17 cellular contexts compared by ENCODE assay signal in the genomic region with DNA sequence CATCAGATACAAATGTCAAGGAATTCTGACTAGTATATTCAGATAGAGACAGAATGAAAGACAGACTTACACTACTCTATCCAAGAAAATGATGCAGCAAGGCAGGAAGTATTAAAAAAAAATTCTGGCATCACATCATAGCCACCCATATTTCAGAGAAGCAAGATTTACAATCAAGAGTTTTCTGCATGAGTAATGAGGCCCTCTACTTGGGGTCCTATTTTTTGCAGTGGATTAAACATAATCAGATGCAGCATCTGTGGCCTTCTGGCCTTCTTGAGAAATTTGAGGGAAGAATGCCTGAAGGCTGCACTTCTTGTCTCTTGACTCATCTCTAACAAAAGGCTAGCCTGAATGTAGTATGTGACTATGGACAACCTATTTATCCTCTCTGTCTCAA. TPM values are rescaled to one million over a fixed set of nuclear protein-coding genes. Genes with fewer than 3 reads are reported as not detected.
DNase-seq lines count a peak whose midpoint lies in the region; ATAC-seq, FAIRE-seq and TF ChIP-seq lines count a peak whose summit lies in the region.
"Had no signal": no experiment of that assay in that cellular context is flagged by ENCODE, and none has a peak within 500 bp of the region (broad histone marks: within the 10 kb centered on the region; RNA-seq: fewer than 3 reads in every experiment).

No MANE protein-coding gene starts in this region.

- H3K4me3 ChIP-seq in A673 (ENCODE audit: low read depth, low read length, poor library complexity, severe bottlenecking) (no peak overlapping the region), astrocyte (ENCODE audit: insufficient read depth, low read depth, low read length) (no peak overlapping the region), foreskin fibroblast (ENCODE audit: low read depth in 1 of 2, low read length in 2 of 2) (no peak overlapping the region), hepatocyte (no peak overlapping the region)
- H3K4me3 ChIP-seq: A549, SK-N-MC, stomach had no signal

- no peak for ATAC-seq in GM21390 (IDR thresholded peaks at IDR 0.05; ENCODE audit: unreplicated experiment)
- no peak for ATAC-seq in HG03378 (IDR thresholded peaks at IDR 0.05; ENCODE audit: unreplicated experiment)
- ATAC-seq: A549 had no signal

- H3K4me2 ChIP-seq in astrocyte (ENCODE audit: low read length) (no peak overlapping the region), hepatocyte (no peak overlapping the region)
- H3K4me2 ChIP-seq: A549 had no signal

- no peaks in the 10 kb centered on the region for H3K36me3 Mint-ChIP-seq in astrocyte (ENCODE audit: low read depth, unreplicated experiment)

- intact Hi-C loops in A673 (cut with micrococcal nuclease; ENCODE audit: unreplicated experiment): no loop called here

- no peaks in the 10 kb centered on the region for H3K79me2 ChIP-seq in astrocyte (ENCODE audit: insufficient read depth, low read length)
- no peaks in the 10 kb centered on the region for H3K79me2 ChIP-seq in hepatocyte

- no peak overlapping the region for H3K27ac Mint-ChIP-seq in astrocyte (ENCODE audit: unreplicated experiment)
- H3K27ac Mint-ChIP-seq: activated naive CD4-positive, alpha-beta T cell treated with anti-CD3 and anti-CD28 coated beads for 36 hours had no signal

- H3K27ac ChIP-seq in A673 (ENCODE audit: low read depth, low read length, poor library complexity, severe bottlenecking) (no peak overlapping the region), astrocyte (ENCODE audit: low read depth, low read length) (no peak overlapping the region), hepatocyte (no peak overlapping the region)
- H3K27ac ChIP-seq: A549, neutrophil, SK-N-MC, stomach had no signal

- H3K4me1 Mint-ChIP-seq in astrocyte (ENCODE audit: low read depth, unreplicated experiment): peaks cover 2% of the 10 kb centered on the region

- POLR2A ChIA-PET in A673 (lab: Charles Lee; ENCODE audit: low non-redundant PET): no interaction called here

- no peak overlapping the region for H3K4me3 Mint-ChIP-seq in astrocyte (ENCODE audit: unreplicated experiment)
- H3K4me3 Mint-ChIP-seq: activated naive CD4-positive, alpha-beta T cell treated with anti-CD3 and anti-CD28 coated beads for 36 hours had no signal

- H2AFZ ChIP-seq in astrocyte (ENCODE audit: low read depth, low read length) (no peak overlapping the region), hepatocyte (no peak overlapping the region)

- H3K36me3 ChIP-seq in A673 (ENCODE audit: insufficient read depth, low read length, poor library complexity, severe bottlenecking): no peaks in the 10 kb centered on the region
- no peaks in the 10 kb centered on the region for H3K36me3 ChIP-seq in astrocyte (ENCODE audit: insufficient read depth, low read length)
- H3K36me3 ChIP-seq in hepatocyte (replicated peaks; ENCODE audit: insufficient read depth, low read depth): no peaks in the 10 kb centered on the region
- H3K36me3 ChIP-seq: neutrophil, stomach had no signal

- DNase-seq in A673 (ENCODE audit: low spot score): peak; percentile 77
- DNase-seq in HS-27A (ENCODE audit: low read depth): peak; percentile 82
- peak; percentile 91 for DNase-seq in astrocyte (ENCODE audit: low read depth)
- peak; percentile 95 to 96 for DNase-seq in foreskin fibroblast
- no peak for DNase-seq in hepatocyte (ENCODE audit: low spot score)
- no peak for DNase-seq in cerebellum (ENCODE audit: low spot score)
- DNase-seq: activated CD8-positive, alpha-beta memory T cell treated with anti-CD3 and anti-CD28 coated beads for 24 hours; activated naive CD4-positive, alpha-beta T cell treated with anti-CD3 and anti-CD28 coated beads for 36 hours; mesendoderm; NCI-H1048; NCI-H2171; stomach had no signal

- H3K9ac ChIP-seq in astrocyte (ENCODE audit: low read length): no peak overlapping the region

- no peaks in the 10 kb centered on the region for H3K9me3 Mint-ChIP-seq in astrocyte (ENCODE audit: unreplicated experiment)
- H3K9me3 Mint-ChIP-seq: activated naive CD4-positive, alpha-beta T cell treated with anti-CD3 and anti-CD28 coated beads for 36 hours had no signal

- H3K4me1 ChIP-seq in A673 (ENCODE audit: insufficient read depth, low read length, poor library complexity, severe bottlenecking) (peaks cover 13% of the 10 kb centered on the region), astrocyte (ENCODE audit: insufficient read depth, low read length) (no peaks in the 10 kb centered on the region), hepatocyte (ENCODE audit: insufficient read depth) (no peaks in the 10 kb centered on the region)
- H3K4me1 ChIP-seq: A549, stomach had no signal

- H3K9me3 ChIP-seq in A673 (ENCODE audit: low read depth, low read length, poor library complexity, severe bottlenecking) (no peaks in the 10 kb centered on the region), astrocyte (ENCODE audit: insufficient read depth, low read depth, low read length) (no peaks in the 10 kb centered on the region), hepatocyte (ENCODE audit: low read depth) (no peaks in the 10 kb centered on the region)
- H3K9me3 ChIP-seq: A549, neutrophil, stomach had no signal

- no TSS peak for BruUV-seq in A673 (replicated peaks; lab: Mats Ljungman, UMichigan)

- no peaks in the 10 kb centered on the region for H3K9me2 ChIP-seq in hepatocyte (replicated peaks; ENCODE audit: insufficient read depth)

- H3K27me3 ChIP-seq in A673 (replicated peaks; ENCODE audit: insufficient read depth, low read depth, low read length, poor library complexity) (no peaks in the 10 kb centered on the region), astrocyte (ENCODE audit: insufficient read depth, low read length) (no peaks in the 10 kb centered on the region), hepatocyte (no peaks in the 10 kb centered on the region)
- H3K27me3 ChIP-seq: neutrophil, stomach had no signal

- H4K20me1 ChIP-seq in astrocyte (ENCODE audit: insufficient read depth, low read length) (no peaks in the 10 kb centered on the region), hepatocyte (ENCODE audit: insufficient read depth, poor library complexity, severe bottlenecking) (no peaks in the 10 kb centered on the region)

- peaks cover 5% of the 10 kb centered on the region for H3K27me3 Mint-ChIP-seq in astrocyte (ENCODE audit: low read depth, unreplicated experiment)

- FAIRE-seq in astrocyte (lab: Jason Lieb, UNC): peak; percentile 91
- FAIRE-seq: A549 had no signal

- TF ChIP-seq CTCF in A673 (conservative IDR thresholded peaks at IDR 0.05; ENCODE audit: low read depth, low read length) (no peak), astrocyte (IDR thresholded peaks at IDR 0.05; ENCODE audit: insufficient read depth, low read depth, low read length) (no peak), foreskin fibroblast (IDR thresholded peaks at IDR 0.05; ENCODE audit: low read depth, low read length) (no peak), hepatocyte (IDR thresholded peaks at IDR 0.05; ENCODE audit: poor library complexity) (no peak)

- CTCF ChIA-PET in A673 (lab: Charles Lee): no interaction called here

RNA-seq across cellular contexts. Expression of gene SLIT2, which starts 48.2 kb away (rescaled TPM):
- 59.7 and 70.6 TPM in 2 replicates for total RNA-seq in A673 (2021)
- total RNA-seq in astrocyte: 6.4 and 11.2 TPM in 2 replicates
- 26.0 and 33.1 TPM in 2 replicates for total RNA-seq in hepatocyte
- 28.9 and 29.2 TPM in 2 replicates for polyA plus RNA-seq in hepatocyte
- total RNA-seq in cerebellum: 46.4 TPM
- total RNA-seq: activated naive CD4-positive, alpha-beta T cell treated with anti-CD3 and anti-CD28 coated beads for 36 hours had no signal
- polyA plus RNA-seq: A549 had no signal

Comparison
In these comparisons a context has a peak if more than half of its experiments do, and no peak if none do; other contexts are left out.
1. DNase-seq: peak in A673 (single experiment), HS-27A (single experiment), astrocyte (single experiment) and foreskin fibroblast (2 of 2); none in hepatocyte (single experiment) and cerebellum (single experiment).